Comparison of ENCODE assay signal across 2 cellular contexts in genomic region chr5:64666058-64666457, GRCh38.
A peak's percentile ranks its signal among the peaks of the same experiment; 100 is the strongest.
TF ChIP-seq lines count a peak whose summit lies in the region.

No MANE protein-coding gene starts in this region.

TF ChIP-seq in Ishikawa, 13 proteins besides CTCF, POLR2A, EP300 and RAD21:
- TF ChIP-seq, protein P1, sequence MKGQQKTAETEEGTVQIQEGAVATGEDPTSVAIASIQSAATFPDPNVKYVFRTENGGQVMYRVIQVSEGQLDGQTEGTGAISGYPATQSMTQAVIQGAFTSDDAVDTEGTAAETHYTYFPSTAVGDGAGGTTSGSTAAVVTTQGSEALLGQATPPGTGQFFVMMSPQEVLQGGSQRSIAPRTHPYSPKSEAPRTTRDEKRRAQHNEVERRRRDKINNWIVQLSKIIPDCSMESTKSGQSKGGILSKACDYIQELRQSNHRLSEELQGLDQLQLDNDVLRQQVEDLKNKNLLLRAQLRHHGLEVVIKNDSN (IDR thresholded peaks at IDR 0.05), result peak; percentile 61
- TF ChIP-seq ZBTB7A (IDR thresholded peaks at IDR 0.05; ENCODE audit: low read depth), result no peak
- TF ChIP-seq, protein P2, sequence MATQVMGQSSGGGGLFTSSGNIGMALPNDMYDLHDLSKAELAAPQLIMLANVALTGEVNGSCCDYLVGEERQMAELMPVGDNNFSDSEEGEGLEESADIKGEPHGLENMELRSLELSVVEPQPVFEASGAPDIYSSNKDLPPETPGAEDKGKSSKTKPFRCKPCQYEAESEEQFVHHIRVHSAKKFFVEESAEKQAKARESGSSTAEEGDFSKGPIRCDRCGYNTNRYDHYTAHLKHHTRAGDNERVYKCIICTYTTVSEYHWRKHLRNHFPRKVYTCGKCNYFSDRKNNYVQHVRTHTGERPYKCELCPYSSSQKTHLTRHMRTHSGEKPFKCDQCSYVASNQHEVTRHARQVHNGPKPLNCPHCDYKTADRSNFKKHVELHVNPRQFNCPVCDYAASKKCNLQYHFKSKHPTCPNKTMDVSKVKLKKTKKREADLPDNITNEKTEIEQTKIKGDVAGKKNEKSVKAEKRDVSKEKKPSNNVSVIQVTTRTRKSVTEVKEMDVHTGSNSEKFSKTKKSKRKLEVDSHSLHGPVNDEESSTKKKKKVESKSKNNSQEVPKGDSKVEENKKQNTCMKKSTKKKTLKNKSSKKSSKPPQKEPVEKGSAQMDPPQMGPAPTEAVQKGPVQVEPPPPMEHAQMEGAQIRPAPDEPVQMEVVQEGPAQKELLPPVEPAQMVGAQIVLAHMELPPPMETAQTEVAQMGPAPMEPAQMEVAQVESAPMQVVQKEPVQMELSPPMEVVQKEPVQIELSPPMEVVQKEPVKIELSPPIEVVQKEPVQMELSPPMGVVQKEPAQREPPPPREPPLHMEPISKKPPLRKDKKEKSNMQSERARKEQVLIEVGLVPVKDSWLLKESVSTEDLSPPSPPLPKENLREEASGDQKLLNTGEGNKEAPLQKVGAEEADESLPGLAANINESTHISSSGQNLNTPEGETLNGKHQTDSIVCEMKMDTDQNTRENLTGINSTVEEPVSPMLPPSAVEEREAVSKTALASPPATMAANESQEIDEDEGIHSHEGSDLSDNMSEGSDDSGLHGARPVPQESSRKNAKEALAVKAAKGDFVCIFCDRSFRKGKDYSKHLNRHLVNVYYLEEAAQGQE (IDR thresholded peaks at IDR 0.05; ENCODE audit: low read depth), result no peak
TF ChIP-seq in Ishikawa: peak in this region for 1.

TF ChIP-seq in K562, 482 proteins besides CTCF, POLR2A, EP300 and RAD21:
- TF ChIP-seq USF2 (CRISPR knock-in tag; IDR thresholded peaks at IDR 0.05) (peak; percentile 77), ZNF75A (CRISPR knock-in tag; IDR thresholded peaks at IDR 0.05) (peak; percentile 74), HEY1 (CRISPR knock-in tag; IDR thresholded peaks at IDR 0.05; ENCODE audit: borderline replicate concordance) (no peak), TFE3 (CRISPR knock-in tag; IDR thresholded peaks at IDR 0.05) (peak; percentile 98), JUNB (CRISPR knock-in tag; conservative IDR thresholded peaks at IDR 0.05) (no peak), MECOM (CRISPR knock-in tag; IDR thresholded peaks at IDR 0.05) (no peak), MYC (IDR thresholded peaks at IDR 0.05; ENCODE audit: low read depth, low read length) (no peak), MYC (CRISPR knock-in tag; IDR thresholded peaks at IDR 0.05; ENCODE audit: borderline replicate concordance, low read depth) (no peak), ARNT (IDR thresholded peaks at IDR 0.05) (no peak), RAD51 (IDR thresholded peaks at IDR 0.05; ENCODE audit: borderline replicate concordance, low read depth) (peak; percentile 86), POLR2AphosphoS5 (IDR thresholded peaks at IDR 0.05; ENCODE audit: control insufficient read depth, insufficient read depth, low read depth, low read length) (no peak), ZNF274 (IDR thresholded peaks at IDR 0.05; ENCODE audit: borderline replicate concordance, low read depth, low read length) (no peak), NFYB (IDR thresholded peaks at IDR 0.05; ENCODE audit: extremely low read depth, insufficient read length) (peak; percentile 83), JUND (IDR thresholded peaks at IDR 0.05; ENCODE audit: borderline replicate concordance, low read depth, low read length) (no peak), JUND (tag; IDR thresholded peaks at IDR 0.05; ENCODE audit: borderline replicate concordance, low read depth, low read length) (peak; percentile 44; the same call in 1 of the 3 replicates), RBM25 (IDR thresholded peaks at IDR 0.05; ENCODE audit: low read depth, low read length, severe bottlenecking) (peak; percentile 73), POU5F1 (IDR thresholded peaks at IDR 0.05; ENCODE audit: borderline replicate concordance, low read depth, low read length, partially characterized antibody) (no peak), HMG20A (CRISPR knock-in tag; conservative IDR thresholded peaks at IDR 0.05) (no peak), ZSCAN32 (CRISPR knock-in tag; IDR thresholded peaks at IDR 0.05) (no peak), FOSL1 (tag; conservative IDR thresholded peaks at IDR 0.05) (peak; percentile 75), TOE1 (IDR thresholded peaks at IDR 0.05; ENCODE audit: borderline replicate concordance) (peak; percentile 90), TOE1 (CRISPR knock-in tag; IDR thresholded peaks at IDR 0.05; ENCODE audit: borderline replicate concordance, low read depth) (no peak), RREB1 (CRISPR knock-in tag; IDR thresholded peaks at IDR 0.05) (no peak), ZNF589 (CRISPR knock-in tag; IDR thresholded peaks at IDR 0.05; ENCODE audit: low read depth) (0 out of 2 replicates have a peak, but pooled peaks have one; percentile 24), FOS (IDR thresholded peaks at IDR 0.05; ENCODE audit: extremely low read depth, insufficient read length) (peak; percentile 17), L3MBTL2 (IDR thresholded peaks at IDR 0.05) (no peak)
- TF ChIP-seq, protein P1 (CRISPR knock-in tag; IDR thresholded peaks at IDR 0.05), result 0 out of 2 replicates have a peak, but pooled peaks have one; percentile 19
